ENCODE assay signal across 22 cellular contexts in genomic region chr3:45590256-45590655, GRCh38. TPM values are rescaled to one million over a fixed set of nuclear protein-coding genes. Genes with fewer than 3 reads are reported as not detected.
DNase-seq lines count a peak whose midpoint lies in the region; ATAC-seq, FAIRE-seq and TF ChIP-seq lines count a peak whose summit lies in the region.
"Had no signal": no experiment of that assay in that cellular context is flagged by ENCODE, and none has a peak within 500 bp of the region (broad histone marks: within the 10 kb centered on the region; RNA-seq: fewer than 3 reads in every experiment).

No MANE protein-coding gene starts in this region.

- peaks cover 4% of the 10 kb centered on the region for H3K79me1 ChIP-seq in H1 (ENCODE audit: low read depth, low read length)

- H4K8ac ChIP-seq in H1 (ENCODE audit: extremely low read depth, insufficient read depth, low read length): peak overlapping the region; percentile 73; the same call in 1 of the 2 replicates

- H2BK20ac ChIP-seq in H1 (ENCODE audit: low read length): no peak overlapping the region

- H3K4ac ChIP-seq in H1 (replicated peaks; ENCODE audit: insufficient read length, low read depth, low read length): no peak overlapping the region

- no peak overlapping the region for H3K27ac ChIP-seq in H1 (ENCODE audit: low read depth, low read length)
- H3K27ac ChIP-seq in psoas muscle: peak overlapping the region; percentile 23
- no peak overlapping the region for H3K27ac ChIP-seq in PC-9
- H3K27ac ChIP-seq: 22Rv1, A549, C4-2B, GM23248 had no signal

- intact Hi-C loops in cardiac septum (cut with DNase I): loop anchor here (5.0 kb wide), 2 partner anchors 38 to 78 kb away; no protein-coding TSS in a partner anchor
- intact Hi-C loops in left ventricle myocardium superior (cut with micrococcal nuclease): loop anchor here (10.0 kb wide), 1 partner anchor 75 kb away; no protein-coding TSS in a partner anchor
- intact Hi-C loops in psoas muscle (cut with DNase I): loop anchor here (5.0 kb wide), 2 partner anchors 43 to 78 kb away; no protein-coding TSS in a partner anchor
- intact Hi-C loops in PC-9 (cut with micrococcal nuclease; ENCODE audit: unreplicated experiment): loop anchor here (5.0 kb wide), 2 partner anchors 78 to 553 kb away; no protein-coding TSS in a partner anchor

- no peak overlapping the region for H4K91ac ChIP-seq in H1 (replicated peaks; ENCODE audit: insufficient read length, low read length)

- CTCF ChIA-PET in H1 (lab: Charles Lee; ENCODE audit: partially characterized antibody): interaction anchor here (0.7 to 3.5 kb wide), 8 partner anchors 9 to 74 kb away, joined by 3 to 23 read pairs (median 4); no protein-coding TSS in a partner anchor
- CTCF ChIA-PET in PC-9 (lab: Charles Lee): no interaction called here

- TF ChIP-seq RAD21 in H1 (IDR thresholded peaks at IDR 0.05 in 1 of 2, conservative IDR thresholded peaks at IDR 0.05 in 1 of 2; ENCODE audit: low read depth in 2 of 2, low read length in 2 of 2): no peak

- POLR2A ChIA-PET in H1 (lab: Charles Lee; ENCODE audit: partially characterized antibody) (no interaction called here), PC-9 (lab: Charles Lee; ENCODE audit: unreplicated experiment) (no interaction called here)

- no peak overlapping the region for H3K18ac ChIP-seq in H1 (ENCODE audit: extremely low read depth, low read length)

- peaks cover 0 to 12% (median 7%) of the 10 kb centered on the region in 4 experiments; a peak in 5 of 7 replicates for H3K4me1 ChIP-seq in H1 (replicated peaks in 1 of 4; ENCODE audit: control insufficient read depth in 3 of 4, insufficient read depth in 4 of 4, low read length in 3 of 4)
- peaks cover 20% of the 10 kb centered on the region for H3K4me1 ChIP-seq in psoas muscle
- peaks cover 5% of the 10 kb centered on the region for H3K4me1 ChIP-seq in PC-9 (replicated peaks; ENCODE audit: insufficient read depth)

- peaks cover 7% of the 10 kb centered on the region; the same call in 1 of the 2 replicates for H3K23me2 ChIP-seq in H1 (ENCODE audit: low read depth, low read length)

- H3K36me3 ChIP-seq in H1 (ENCODE audit: control insufficient read depth in 2 of 4, insufficient read depth in 4 of 4, low read length in 3 of 4) (no peaks in the 10 kb centered on the region), psoas muscle (ENCODE audit: insufficient read depth in 1 of 2, low read depth in 1 of 2) (no peaks in the 10 kb centered on the region), PC-9 (ENCODE audit: low read depth) (no peaks in the 10 kb centered on the region)

- no peaks in the 10 kb centered on the region; the same call in 1 of the 2 replicates for H3F3A ChIP-seq in PC-9 (ENCODE audit: insufficient read depth, low read depth)

- H3K23ac ChIP-seq in H1 (ENCODE audit: insufficient read length): no peak overlapping the region

- H3K9ac ChIP-seq in H1 (replicated peaks in 1 of 4; ENCODE audit: extremely low read depth in 1 of 4, low read depth in 3 of 4, low read length in 3 of 4): no peak overlapping the region
- H3K9ac ChIP-seq: GM23248 had no signal

- TF ChIP-seq CTCF in H1 (IDR thresholded peaks at IDR 0.05; ENCODE audit: control extremely low read depth in 1 of 3, insufficient read depth in 1 of 3, low read depth in 1 of 3, low read length in 3 of 3): no peak
- no peak for TF ChIP-seq CTCF in psoas muscle (IDR thresholded peaks at IDR 0.05)
- TF ChIP-seq CTCF in PC-9 (conservative IDR thresholded peaks at IDR 0.05): no peak

- H3K79me2 ChIP-seq in H1 (ENCODE audit: control insufficient read depth in 1 of 2, insufficient read depth in 2 of 2, low read length in 2 of 2) (peaks cover 0 to 5% of the 10 kb centered on the region in 2 experiments; a peak in 1 of 4 replicates), PC-9 (ENCODE audit: low read depth) (peaks cover 11% of the 10 kb centered on the region)

- FAIRE-seq in H1 (lab: Jason Lieb, UNC): no peak
- FAIRE-seq: A549, G401.6, GM12892, GM18507, H54, HTR-8/SVneo had no signal

- H2AK5ac ChIP-seq in H1 (ENCODE audit: low read depth, low read length): no peak overlapping the region; the same call in 1 of the 2 replicates

- no peak for TF ChIP-seq POLR2A in H1 (IDR thresholded peaks at IDR 0.05; ENCODE audit: control extremely low read depth in 1 of 2, low read depth in 2 of 2, low read length in 2 of 2)

- H2AFZ ChIP-seq in H1 (ENCODE audit: low read length): no peak overlapping the region
- H2AFZ ChIP-seq in PC-9: no peak overlapping the region
- H2AFZ ChIP-seq: GM23248 had no signal

- BruUV-seq in PC-9 (replicated peaks; lab: Mats Ljungman, UMichigan): no TSS peak

- no peak overlapping the region for H3K14ac ChIP-seq in H1 (ENCODE audit: insufficient read length)

- DNase-seq in cardiac septum (ENCODE audit: low spot score): peak; percentile 68
- no peak for DNase-seq in left ventricle myocardium superior
- no peak for DNase-seq in H1 (ENCODE audit: low read depth in 1 of 2, low spot score in 2 of 2)
- no peak for DNase-seq in psoas muscle
- no peak for DNase-seq in NCI-H82 treated with DMSO at 0.1 percent for 48 hours (lab: John Stamatoyannopoulos, UW; ENCODE audit: unreplicated experiment)
- no peak for DNase-seq in PC-9
- DNase-seq: AML-193; Calu3; CD4-positive, alpha-beta memory T cell; DMS 273 treated with DMSO at 0.1 percent for 48 hours; DMS53; GM23248; HCEC 1CT had no signal

- H3K9me2 ChIP-seq in PC-9 (ENCODE audit: insufficient read depth): no peaks in the 10 kb centered on the region

- H2BK5ac ChIP-seq in H1 (ENCODE audit: low read depth, low read length): no peak overlapping the region

- no peak overlapping the region for H2BK15ac ChIP-seq in H1 (ENCODE audit: low read length)

- H3K4me3 ChIP-seq in H1 (ENCODE audit: extremely low read depth in 1 of 4, insufficient read depth in 2 of 4, low read depth in 3 of 4, low read length in 4 of 4) (no peak overlapping the region), psoas muscle (no peak overlapping the region), PC-9 (no peak overlapping the region)
- H3K4me3 ChIP-seq: A549, GM23248 had no signal

- TF ChIP-seq EP300 in H1 (IDR thresholded peaks at IDR 0.05; ENCODE audit: borderline replicate concordance in 1 of 2, low read depth in 2 of 2, low read length in 2 of 2): no peak

- H4K5ac ChIP-seq in H1 (ENCODE audit: insufficient read length, low read depth, low read length): no peak overlapping the region

- H3K27me3 ChIP-seq in H1 (replicated peaks in 1 of 4; ENCODE audit: control insufficient read depth in 3 of 4, extremely low read depth in 1 of 4, insufficient read depth in 3 of 4, low read length in 3 of 4) (no peaks in the 10 kb centered on the region; a peak in 2 of 7 replicates), psoas muscle (ENCODE audit: insufficient read depth in 3 of 3, low read length in 2 of 3) (no peaks in the 10 kb centered on the region), PC-9 (ENCODE audit: insufficient read depth, low read depth) (no peaks in the 10 kb centered on the region)

- ATAC-seq in left ventricle myocardium superior: no peak
- ATAC-seq in psoas muscle: peak in 1 of 4 donors; percentile 43
- no peak for ATAC-seq in HG02938 (IDR thresholded peaks at IDR 0.05; ENCODE audit: unreplicated experiment)
- ATAC-seq: A549 had no signal

- H2BK12ac ChIP-seq in H1 (ENCODE audit: low read depth, low read length): no peak overlapping the region

- no peak overlapping the region for H3K56ac ChIP-seq in H1 (replicated peaks; ENCODE audit: insufficient read length, low read depth, low read length)

- H2BK120ac ChIP-seq in H1 (replicated peaks; ENCODE audit: low read depth, low read length): no peak overlapping the region

- H4K20me1 ChIP-seq in H1 (replicated peaks in 1 of 2; ENCODE audit: control insufficient read depth in 1 of 2, insufficient read depth in 2 of 2, low read length in 2 of 2): peaks cover 0 to 3% of the 10 kb centered on the region in 2 experiments
- no peaks in the 10 kb centered on the region for H4K20me1 ChIP-seq in PC-9 (ENCODE audit: insufficient read depth)

- WGBS in H1 (ENCODE audit: extremely low coverage in 1 of 2, insufficient coverage in 1 of 2, insufficient read length in 1 of 2, insufficient replicate concordance in 2 of 2, low coverage in 1 of 2, low lambda C conversion rate in 2 of 2, missing lambda C conversion rate in 1 of 2), 2 experiments: 85% methylated on average over 8 of the region's 8 CpGs; no CpG with 5 or more reads in 1 of the 2 experiments
- WGBS in psoas muscle, 3 donors: 68 to 78% (median 78%) methylated on average over 6 to 8 of the region's 8 CpGs

- H3K9me3 ChIP-seq in H1 (ENCODE audit: insufficient read depth in 2 of 2, low read depth in 1 of 2, low read length in 1 of 2) (peaks cover 7 to 11% of the 10 kb centered on the region in 2 experiments; a peak in 2 of 4 replicates), psoas muscle (no peaks in the 10 kb centered on the region), PC-9 (ENCODE audit: insufficient read depth, low read depth) (no peaks in the 10 kb centered on the region)
- H3K9me3 ChIP-seq: A549 had no signal

- H3K4me2 ChIP-seq in H1 (ENCODE audit: insufficient read depth in 1 of 2, low read depth in 2 of 2, low read length in 2 of 2) (no peak overlapping the region), PC-9 (no peak overlapping the region)
- H3K4me2 ChIP-seq: A549 had no signal

TF ChIP-seq in H1, 55 proteins besides CTCF, POLR2A, EP300 and RAD21 (continues in another document):
- TF ChIP-seq SIRT6 (IDR thresholded peaks at IDR 0.05; ENCODE audit: low read length): no peak
- no peak for TF ChIP-seq KDM4A (IDR thresholded peaks at IDR 0.05; ENCODE audit: low read depth, low read length, severe bottlenecking)
- TF ChIP-seq, protein P1, sequence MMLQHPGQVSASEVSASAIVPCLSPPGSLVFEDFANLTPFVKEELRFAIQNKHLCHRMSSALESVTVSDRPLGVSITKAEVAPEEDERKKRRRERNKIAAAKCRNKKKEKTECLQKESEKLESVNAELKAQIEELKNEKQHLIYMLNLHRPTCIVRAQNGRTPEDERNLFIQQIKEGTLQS (IDR thresholded peaks at IDR 0.05; ENCODE audit: insufficient read depth, low read depth, low read length): no peak
- TF ChIP-seq RBBP5 (IDR thresholded peaks at IDR 0.05; ENCODE audit: borderline replicate concordance, low read depth, low read length): no peak
- no peak for TF ChIP-seq KDM1A (IDR thresholded peaks at IDR 0.05; ENCODE audit: borderline replicate concordance, low read length)

RNA-seq across cellular contexts. Expression of gene LIMD1, which starts 4.3 kb away (rescaled TPM):
- 30.5 TPM for total RNA-seq in cardiac septum
- total RNA-seq in left ventricle myocardium superior: 31.9 TPM
- total RNA-seq in H1 (2021; fragmentation: NEBNext Ultra II Directional; extraction: Animal tissue kit (Norgen Biotek cat#: 25700)): 29.7 and 33.6 TPM in 2 replicates
- polyA plus RNA-seq in H1 (2011; rRNA removed): 11.4 and 13.5 TPM in 2 replicates
- 12.3 TPM for polyA plus RNA-seq in H1 (2011; cell fraction: cytosol; rRNA removed)
- polyA plus RNA-seq in H1 (2011; cell fraction: nucleus; rRNA removed): 28.9 TPM
- polyA plus RNA-seq in H1 (2012, experiment 1 of 2): 11.8 to 21.0 TPM (median 15.1 TPM) in 4 replicates
- polyA plus RNA-seq in H1 (2012, experiment 2 of 2): 6.2 TPM
- polyA plus RNA-seq in H1 (2013, experiment 1 of 2): 9.1 TPM
- 8.6 TPM for polyA plus RNA-seq in H1 (2013, experiment 2 of 2)
- 59.1 and 59.3 TPM in 2 replicates for polyA minus RNA-seq in H1 (2011; rRNA and poly(A)+ RNA removed)
- 23.7 TPM for polyA minus RNA-seq in H1 (2011; cell fraction: cytosol; rRNA and poly(A)+ RNA removed)
- polyA minus RNA-seq in H1 (2011; cell fraction: nucleus; rRNA and poly(A)+ RNA removed): 26.6 TPM
- total RNA-seq in psoas muscle: 10 to 100 TPM; 22.5 to 34.1 (median 32.0) TPM
- polyA plus RNA-seq in psoas muscle: 1 to 10 TPM; 3.3 to 9.1 (median 5.5) TPM
- 32.4 and 32.9 TPM in 2 replicates for total RNA-seq in PC-9 (2021)
